16 cellular contexts compared by ENCODE assay signal in genomic region chr1:172537827-172538391, GRCh38. TPM values are rescaled to one million over a fixed set of nuclear protein-coding genes. Genes with fewer than 3 reads are reported as not detected.
A peak's percentile ranks its signal among the peaks of the same experiment; 100 is the strongest.
DNase-seq lines count a peak whose midpoint lies in the region; ATAC-seq, FAIRE-seq and TF ChIP-seq lines count a peak whose summit lies in the region.
"Had no signal": no experiment of that assay in that cellular context is flagged by ENCODE, and none has a peak within 500 bp of the region (broad histone marks: within the 10 kb centered on the region; RNA-seq: fewer than 3 reads in every experiment).

No MANE protein-coding gene starts in this region.

- POLR2A ChIA-PET in K562 (lab: Yijun Ruan, JAX), result interaction anchor here (0.6 to 1.3 kb wide), 7 partner anchors 9 to 1177 kb away, joined by 3 read pairs; partner anchors contain the start of gene KLHL20

- H3K36me3 ChIP-seq in DND-41 (ENCODE audit: insufficient read depth, low read length), result no peaks in the 10 kb centered on the region; the same call in 1 of the 2 replicates
- no peaks in the 10 kb centered on the region for H3K36me3 ChIP-seq in HUES48 (ENCODE audit: control insufficient read depth, insufficient read depth, low read length)
- H3K36me3 ChIP-seq in K562 (ENCODE audit: control insufficient read depth, insufficient read depth, low read length), result no peaks in the 10 kb centered on the region

- H2AFZ ChIP-seq in DND-41 (ENCODE audit: low read depth, low read length) (no peak overlapping the region), K562 (ENCODE audit: low read depth, low read length) (no peak overlapping the region)

- no TSS peak for BruUV-seq in K562 (replicated peaks; lab: Mats Ljungman, UMichigan)

- DNase-seq in DND-41 (no peak), K562 (ENCODE audit: extremely low read depth in 1 of 4, low spot score in 3 of 4) (no peak), UCSD-AML1 (lab: John Stamatoyannopoulos, UW; ENCODE audit: unreplicated experiment) (no peak), SKM-1 (lab: John Stamatoyannopoulos, UW; ENCODE audit: unreplicated experiment) (no peak)
- DNase-seq in activated T-cell treated with anti-CD3 and anti-CD28 coated beads, Interleukin-2, amount 50 U/mL, for 48 hours, result no peak
- DNase-seq: activated CD4-positive, alpha-beta T cell treated with anti-CD3 and anti-CD28 coated beads for 4 hours; activated T-cell treated with anti-CD3 and anti-CD28 coated beads, Interleukin-2, amount 50 U/mL, for 24 hours; DMS79; effector CD4-positive, alpha-beta T cell; naive B cell; NCI-H2171 had no signal

- ATAC-seq in DND-41 (ENCODE audit: insufficient read depth, low read depth), result no peak
- no peak for ATAC-seq in K562
- ATAC-seq in HG03520 (IDR thresholded peaks at IDR 0.05; ENCODE audit: unreplicated experiment), result no peak

- intact Hi-C loops in K562 (cut with micrococcal nuclease), result no loop called here

- in situ Hi-C loops in K562 (cut with MboI), result no loop called here

- no peak for TF ChIP-seq RAD21 in K562 (CRISPR knock-in tag; conservative IDR thresholded peaks at IDR 0.05 in 1 of 2, IDR thresholded peaks at IDR 0.05 in 1 of 2)

- 45% methylated on average over 5 of the region's 5 CpGs for WGBS in K562 (ENCODE audit: insufficient coverage, low coverage, missing lambda C conversion rate)

- H3K79me2 ChIP-seq in DND-41 (ENCODE audit: insufficient read depth, low read length) (peaks cover 100% of the 10 kb centered on the region), K562 (ENCODE audit: control insufficient read depth, insufficient read depth, low read length) (peaks cover 96% of the 10 kb centered on the region)

- H3K4me2 ChIP-seq in DND-41 (ENCODE audit: insufficient read depth, low read length) (peak overlapping the region; percentile 18; the same call in 1 of the 2 replicates), K562 (ENCODE audit: insufficient read depth, low read length) (no peak overlapping the region)

- no peak overlapping the region for H3K4me3 ChIP-seq in DND-41 (ENCODE audit: low read depth in 1 of 2, low read length in 2 of 2)
- peak overlapping the region; percentile 45 for H3K4me3 ChIP-seq in HUES48 (ENCODE audit: low read depth, low read length)
- no peak overlapping the region for H3K4me3 ChIP-seq in K562
- H3K4me3 ChIP-seq: skin epidermis had no signal

- no peaks in the 10 kb centered on the region for H3K9me3 ChIP-seq in DND-41 (ENCODE audit: insufficient read depth, low read length, severe bottlenecking)
- H3K9me3 ChIP-seq in HUES48 (ENCODE audit: control insufficient read depth, insufficient read depth, low read length), result no peaks in the 10 kb centered on the region
- no peaks in the 10 kb centered on the region for H3K9me3 ChIP-seq in K562 (replicated peaks; ENCODE audit: control insufficient read depth, insufficient read depth, low read depth, low read length)

- no peak for TF ChIP-seq EP300 in K562 (IDR thresholded peaks at IDR 0.05; ENCODE audit: low read length)

- no peak for FAIRE-seq in K562 (lab: Jason Lieb, UNC)
- FAIRE-seq in islet of Langerhans (lab: Jason Lieb, UNC), result peak; percentile 58
- FAIRE-seq: frontal cortex had no signal

- no peaks in the 10 kb centered on the region for H3K27me3 ChIP-seq in DND-41 (ENCODE audit: insufficient read depth, low read length, poor library complexity)
- H3K27me3 ChIP-seq in HUES48 (ENCODE audit: control insufficient read depth, insufficient read depth, low read length), result no peaks in the 10 kb centered on the region
- no peaks in the 10 kb centered on the region for H3K27me3 ChIP-seq in K562 (ENCODE audit: control insufficient read depth in 2 of 2, insufficient read depth in 2 of 2, low read length in 2 of 2)

- no peak overlapping the region for H3K9ac ChIP-seq in DND-41 (ENCODE audit: low read depth, low read length)
- H3K9ac ChIP-seq in HUES48 (ENCODE audit: low read depth, low read length), result peak overlapping the region; percentile 47; the same call in 1 of the 2 replicates
- no peak overlapping the region for H3K9ac ChIP-seq in K562 (ENCODE audit: insufficient read depth in 1 of 2, low read depth in 2 of 2, low read length in 2 of 2)

- peaks cover 41% of the 10 kb centered on the region for H3K4me1 ChIP-seq in DND-41 (ENCODE audit: insufficient read depth, low read length)
- peaks cover 69% of the 10 kb centered on the region for H3K4me1 ChIP-seq in HUES48 (ENCODE audit: control insufficient read depth, insufficient read depth, low read length)
- H3K4me1 ChIP-seq in K562 (replicated peaks in 1 of 2; ENCODE audit: control insufficient read depth in 2 of 2, insufficient read depth in 2 of 2, low read length in 2 of 2), result peaks cover 6 to 24% of the 10 kb centered on the region in 2 experiments; a peak in 4 of 5 replicates

- TF ChIP-seq POLR2A in K562 (conservative IDR thresholded peaks at IDR 0.05), result no peak

- TF ChIP-seq CTCF in DND-41 (IDR thresholded peaks at IDR 0.05; ENCODE audit: borderline replicate concordance, extremely low read depth, low read length, poor library complexity, severe bottlenecking), result no peak
- no peak for TF ChIP-seq CTCF in K562 (IDR thresholded peaks at IDR 0.05 in 2 of 3, conservative IDR thresholded peaks at IDR 0.05 in 1 of 3; ENCODE audit: insufficient read depth in 2 of 3, low read depth in 1 of 3, low read length in 3 of 3)

- H4K20me1 ChIP-seq in DND-41 (ENCODE audit: insufficient read depth, low read length) (peaks cover 46% of the 10 kb centered on the region; the same call in 1 of the 2 replicates), K562 (replicated peaks; ENCODE audit: control insufficient read depth, insufficient read depth, low read length) (peaks cover 22% of the 10 kb centered on the region; the same call in 1 of the 2 replicates)

- H3K9me1 ChIP-seq in K562 (ENCODE audit: control insufficient read depth, insufficient read depth, low read length), result no peaks in the 10 kb centered on the region

- H3K27ac ChIP-seq in DND-41 (ENCODE audit: low read length) (no peak overlapping the region), HUES48 (ENCODE audit: low read depth, low read length) (peak overlapping the region; percentile 91), K562 (ENCODE audit: extremely low read depth, low read depth, low read length) (no peak overlapping the region; the same call in 2 of the 3 replicates)
- H3K27ac ChIP-seq: skin epidermis had no signal

- CTCF ChIA-PET in K562 (lab: Yijun Ruan, JAX; ENCODE audit: low intra/inter-chr PET ratio), result no interaction called here

TF ChIP-seq in K562, 482 proteins besides CTCF, POLR2A, EP300 and RAD21:
- 0 out of 4 replicates have a peak, but pooled peaks of 1 of the 2 experiments have one; percentile 33 for TF ChIP-seq HDAC1 (IDR thresholded peaks at IDR 0.05)
- TF ChIP-seq ELF4 (CRISPR knock-in tag; IDR thresholded peaks at IDR 0.05), result peak; percentile 52; the same call in 1 of the 2 replicates
- TF ChIP-seq ARID1B (IDR thresholded peaks at IDR 0.05), result peak; percentile 17; the same call in 1 of the 2 replicates
- TF ChIP-seq FOXP4 (CRISPR knock-in tag; IDR thresholded peaks at IDR 0.05; ENCODE audit: borderline replicate concordance), result no peak
- TF ChIP-seq TSC22D4 (tag; IDR thresholded peaks at IDR 0.05), result 0 out of 2 replicates have a peak, but pooled peaks have one; percentile 45
- TF ChIP-seq ZNF133 (CRISPR knock-in tag; IDR thresholded peaks at IDR 0.05), result no peak
- peak; percentile 57 for TF ChIP-seq FOSL1 (tag; conservative IDR thresholded peaks at IDR 0.05)
- TF ChIP-seq E2F1 (CRISPR knock-in tag; IDR thresholded peaks at IDR 0.05), result 0 out of 2 replicates have a peak, but pooled peaks have one; percentile 36
TF ChIP-seq in K562: peak in this region for 6.

RNA-seq across cellular contexts. Expression of gene SUCO, which starts 5.0 kb away (rescaled TPM):
- 40.3 and 147 TPM in 2 replicates for total RNA-seq in K562 (2011; cell fraction: chromatin; rRNA removed; ENCODE audit: low replicate concordance)
- 13.8 and 22.6 TPM in 2 replicates for total RNA-seq in K562 (2011; cell fraction: nucleolus; rRNA removed)
- total RNA-seq in K562 (2011; cell fraction: nucleoplasm; rRNA removed), result 55.4 and 77.5 TPM in 2 replicates
- total RNA-seq in K562 (2014; rRNA removed) (9.1 and 9.4 TPM in 2 replicates), K562 (2014; rRNA removed; fragmentation: Illumina TruSeq; extraction: Trizol) (19.2 and 22.3 TPM in 2 replicates), K562 (2015; rRNA removed; fragmentation: Illumina TruSeq; extraction: Trizol) (18.8 and 20.6 TPM in 2 replicates), K562 (2021) (15.9 and 18.5 TPM in 2 replicates)
- polyA plus RNA-seq in K562 (2011; rRNA removed) (15.7 and 15.9 TPM in 2 replicates), K562 (2014; fragmentation: Illumina TruSeq; extraction: Trizol) (11.5 and 14.3 TPM in 2 replicates), K562 (2014; fragmentation: Nextera tagmentation; extraction: Ambion mirVana) (1 to 10 TPM; 2.5 to 3.6 TPM), K562 (2014; rRNA removed) (8.0 and 10.7 TPM in 2 replicates)
- polyA plus RNA-seq in K562 (2011; cell fraction: cytosol; rRNA removed), result 1.8 and 4.8 TPM in 2 replicates
- 13.8 and 22.3 TPM in 2 replicates for polyA plus RNA-seq in K562 (2011; cell fraction: nucleus; rRNA removed)
- polyA plus RNA-seq in K562 (2012), result 9.6 and 12.5 TPM in 2 replicates
- 39.5 and 71.3 TPM in 2 replicates for polyA minus RNA-seq in K562 (2011; rRNA and poly(A)+ RNA removed)
- 17.1 and 19.9 TPM in 2 replicates for polyA minus RNA-seq in K562 (2011; cell fraction: cytosol; rRNA and poly(A)+ RNA removed)
- 35.9 and 73.6 TPM in 2 replicates for polyA minus RNA-seq in K562 (2011; cell fraction: nucleus; rRNA and poly(A)+ RNA removed)
